ENCODE assay signal across 1 cellular context in the genomic region with DNA sequence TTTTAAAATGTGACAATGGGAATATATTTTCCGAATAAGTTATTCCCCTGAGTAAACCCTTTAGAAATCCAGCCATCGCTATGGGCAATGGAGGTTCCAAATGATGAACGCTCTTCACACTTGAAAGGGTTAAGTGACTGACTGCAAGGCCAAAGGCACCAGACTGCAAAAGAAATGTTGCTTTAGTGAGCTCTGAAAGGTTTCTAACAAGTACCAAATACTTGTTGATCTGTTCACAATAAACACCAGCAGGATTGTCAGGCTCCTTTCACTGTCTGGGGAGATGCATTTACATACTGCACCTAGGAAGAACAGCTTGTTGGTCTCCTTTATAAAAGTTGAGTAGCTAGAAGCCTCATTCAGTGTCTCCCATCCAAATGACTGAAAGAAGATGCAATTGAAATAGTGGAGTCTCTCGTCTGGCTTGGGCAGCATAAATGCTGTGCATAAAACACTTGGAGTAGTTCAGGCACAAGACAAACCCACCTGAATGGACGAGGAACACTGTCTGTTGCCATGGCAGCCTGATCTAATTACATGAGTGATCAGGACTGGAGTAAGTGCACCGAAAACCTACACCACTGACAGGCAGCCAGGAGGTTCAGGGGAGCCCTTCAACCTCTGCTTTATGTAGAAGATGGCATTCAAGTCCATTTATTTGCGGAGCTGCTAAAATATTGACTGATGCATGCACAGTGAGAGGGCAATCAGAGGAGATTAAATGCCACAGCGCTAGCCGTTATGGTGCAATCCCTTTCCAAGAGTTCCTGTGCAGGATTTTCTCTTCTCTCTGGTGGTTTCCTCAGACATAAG.
TF ChIP-seq lines count a peak whose summit lies in the region.

No MANE protein-coding gene starts in this region.

TF ChIP-seq in endothelial cell of umbilical vein, 7 proteins besides CTCF, POLR2A, EP300 and RAD21 (continued from another document):
- no peak for TF ChIP-seq MYC (IDR thresholded peaks at IDR 0.05; ENCODE audit: low read depth, low read length)
- TF ChIP-seq GATA2 (IDR thresholded peaks at IDR 0.05; ENCODE audit: insufficient read depth, insufficient read length, low read depth, low read length) = no peak
- no peak for TF ChIP-seq FOS (IDR thresholded peaks at IDR 0.05; ENCODE audit: borderline replicate concordance, insufficient read depth, low read length)
